8 cellular contexts compared by ENCODE assay signal in genomic region chr12:108825205-108825950, GRCh38. TPM values are rescaled to one million over a fixed set of nuclear protein-coding genes. Genes with fewer than 3 reads are reported as not detected.
DNase-seq lines count a peak whose midpoint lies in the region; ATAC-seq, FAIRE-seq and TF ChIP-seq lines count a peak whose summit lies in the region.

No MANE protein-coding gene starts in this region.

- peaks cover 45 to 100% (median 91%) of the 10 kb centered on the region in 12 donors for H3K4me1 ChIP-seq in heart left ventricle

- H3K36me3 ChIP-seq in heart left ventricle: peaks cover 0 to 47% (median 29%) of the 10 kb centered on the region in 9 donors
- H3K36me3 ChIP-seq in SK-N-MC (ENCODE audit: insufficient read depth, low read length): peaks cover 51% of the 10 kb centered on the region

- H3K27ac ChIP-seq in heart left ventricle: peak overlapping the region; percentile 83 to 94 (median 91)
- H3K27ac ChIP-seq in SK-N-MC: peak overlapping the region; percentile 9; the same call in 1 of the 2 replicates
- H3K27ac ChIP-seq in substantia nigra (ENCODE audit: low read depth, low read length, poor library complexity, severe bottlenecking): peak overlapping the region; percentile 51

- TF ChIP-seq POLR2A in heart left ventricle (IDR thresholded peaks at IDR 0.05): no peak

- H3K9ac ChIP-seq in SK-N-MC (ENCODE audit: insufficient read length): no peak overlapping the region

- no peak for TF ChIP-seq CTCF in heart left ventricle (IDR thresholded peaks at IDR 0.05)

- ATAC-seq in heart left ventricle (no peak), HG02885 (IDR thresholded peaks at IDR 0.05; ENCODE audit: poor library complexity, unreplicated experiment) (no peak)

- 13 to 21% (median 15%) methylated on average over 8 of the region's 8 CpGs for WGBS in heart left ventricle, 4 donors

- H3K4me3 ChIP-seq in heart left ventricle (peak overlapping the region in 9 of 12 donors; percentile 15 to 36 (median 24)), SK-N-MC (0 out of 2 replicates have a peak overlapping the region, but pooled peaks have one; percentile 1)

- H3K27me3 ChIP-seq in heart left ventricle: no peaks in the 10 kb centered on the region

- DNase-seq in heart left ventricle (no peak), cardiac septum (ENCODE audit: low spot score) (no peak), SK-N-MC (ENCODE audit: low read depth, low spot score) (no peak), glomerular visceral epithelial cell (ENCODE audit: extremely low spot score) (peak; percentile 40), substantia nigra (lab: John Stamatoyannopoulos, UW) (peak in 3 of 49 donors; percentile 14 to 17 (median 16)), HTR-8/SVneo (ENCODE audit: insufficient read length, low spot score) (no peak), HT-29 (ENCODE audit: low spot score) (no peak)

- H3K9me3 ChIP-seq in heart left ventricle: no peaks in the 10 kb centered on the region
- no peaks in the 10 kb centered on the region for H3K9me3 ChIP-seq in SK-N-MC (ENCODE audit: low read depth, low read length)

- intact Hi-C loops in heart left ventricle (cut with DNase I): loop anchor here in 2 of 10 donors (2.0 to 10.0 kb wide), 2 partner anchors 27 to 521 kb away; no protein-coding TSS in a partner anchor
- intact Hi-C loops in cardiac septum (cut with DNase I): no loop called here

- no peak for FAIRE-seq in HTR-8/SVneo (lab: Jason Lieb, UNC)

RNA-seq across cellular contexts. Expression of gene SSH1, which starts 32.0 kb away (rescaled TPM):
- total RNA-seq in heart left ventricle (10 to 100 TPM; 20.2 to 45.8 (median 34.3) TPM), cardiac septum (50.6 TPM)
- 10 to 100 TPM in 1 of 2 donors, 1 to 10 TPM in 1; 7.8 to 15.2 TPM for polyA plus RNA-seq in heart left ventricle
- total RNA-seq in HT-29 (2014; rRNA removed; shearing (Covaris generic)): 10.4 and 13.1 TPM in 2 replicates

RNA-seq across cellular contexts. Expression of gene DAO, which starts 54.5 kb away (rescaled TPM):
- total RNA-seq in heart left ventricle: not detected
- not detected for polyA plus RNA-seq in heart left ventricle
- not detected for total RNA-seq in cardiac septum
- total RNA-seq in HT-29 (2014; rRNA removed; shearing (Covaris generic)): not detected in 2 replicates

Comparison
In these comparisons a context has a peak if more than half of its experiments do, and no peak if none do; other contexts are left out.
1. H3K27ac ChIP-seq: peak in every context shown above with its lines; median percentile 91 in heart left ventricle; 51 in substantia nigra; 9 in SK-N-MC.